17 cellular contexts compared by ENCODE assay signal in the genomic region with DNA sequence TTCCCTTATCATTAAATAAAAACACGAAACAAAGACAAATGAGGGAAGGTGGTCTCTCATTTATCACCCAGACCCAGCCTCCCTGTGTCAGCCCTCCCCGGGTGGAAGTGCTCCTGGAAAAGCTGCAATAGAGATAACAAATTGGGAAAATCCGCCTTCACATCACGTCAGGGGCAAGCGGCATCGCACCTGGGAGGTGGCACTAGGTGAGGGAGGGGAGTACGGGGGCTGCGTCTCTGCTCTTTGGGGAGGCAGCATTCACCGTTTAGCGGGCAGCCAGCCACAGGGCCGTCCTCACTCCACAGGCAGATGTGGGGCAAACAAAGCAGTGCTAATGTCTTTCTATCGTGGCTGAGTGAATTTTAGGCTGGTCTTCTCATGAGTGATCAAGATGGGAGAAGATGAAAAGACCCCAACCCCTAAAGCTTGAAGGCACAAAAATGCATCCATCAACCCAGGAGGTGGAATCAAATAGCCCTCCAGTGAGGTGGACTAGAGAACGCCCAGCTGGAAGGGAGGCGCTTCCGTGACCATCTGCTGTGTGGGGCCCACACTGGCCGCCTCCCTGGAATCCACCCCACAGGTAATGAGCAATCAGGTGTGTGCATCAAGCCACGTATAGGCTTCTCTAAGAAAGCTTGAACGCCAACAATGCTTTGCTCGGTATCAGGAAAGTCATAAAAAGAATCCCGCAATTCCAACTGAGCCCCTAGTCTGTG.
A peak's percentile ranks its signal among the peaks of the same experiment; 100 is the strongest.
DNase-seq lines count a peak whose midpoint lies in the region; ATAC-seq and TF ChIP-seq lines count a peak whose summit lies in the region.
"Had no signal": no experiment of that assay in that cellular context is flagged by ENCODE, and none has a peak within 500 bp of the region (broad histone marks: within the 10 kb centered on the region; RNA-seq: fewer than 3 reads in every experiment).

No MANE protein-coding gene starts in this region.

- H2BK120ac ChIP-seq in neuronal stem cell (ENCODE audit: low read depth, low read length), result no peak overlapping the region

- no peak overlapping the region for H4K91ac ChIP-seq in neuronal stem cell (ENCODE audit: low read depth, low read length, poor library complexity)

- peak overlapping the region; percentile 64 for H3K9ac ChIP-seq in neuronal stem cell (ENCODE audit: low read depth, low read length, poor library complexity)
- H3K9ac ChIP-seq: BLaER1 treated with 17β-estradiol and CSF1 and Interleukin-3, amounts not matched to agents 10 nM and 100 nM had no signal

- H3K4me1 ChIP-seq in neuronal stem cell (ENCODE audit: control insufficient read depth in 2 of 2, insufficient read depth in 1 of 2, low read depth in 1 of 2, low read length in 2 of 2) (peaks cover 0 to 3% of the 10 kb centered on the region in 2 donors), tibial artery (no peaks in the 10 kb centered on the region)
- H3K4me1 ChIP-seq: A549; BLaER1 treated with 17β-estradiol and CSF1 and Interleukin-3, amounts not matched to agents 10 nM and 100 nM had no signal

- peaks cover 4% of the 10 kb centered on the region for H3K27me3 Mint-ChIP-seq in activated naive CD8-positive, alpha-beta T cell treated with anti-CD3 and anti-CD28 coated beads, Interleukin-2, amount 10 ng/mL, durations not matched to agents 7 days and 5 days
- peaks cover 16% of the 10 kb centered on the region for H3K27me3 Mint-ChIP-seq in activated naive CD8-positive, alpha-beta T cell treated with anti-CD3 and anti-CD28 coated beads for 36 hours

- no peak overlapping the region for H2AFZ ChIP-seq in neuronal stem cell (ENCODE audit: low read length)

- no peaks in the 10 kb centered on the region for H3K9me3 Mint-ChIP-seq in activated naive CD8-positive, alpha-beta T cell treated with anti-CD3 and anti-CD28 coated beads, Interleukin-2, amount 10 ng/mL, durations not matched to agents 7 days and 5 days
- H3K9me3 Mint-ChIP-seq in activated naive CD8-positive, alpha-beta T cell treated with anti-CD3 and anti-CD28 coated beads for 36 hours, result no peaks in the 10 kb centered on the region

- no peak overlapping the region for H3K14ac ChIP-seq in neuronal stem cell (ENCODE audit: low read length)

- no peak overlapping the region for H3K23ac ChIP-seq in neuronal stem cell (ENCODE audit: low read depth, low read length, poor library complexity)

- H3K4me3 Mint-ChIP-seq in activated naive CD8-positive, alpha-beta T cell treated with anti-CD3 and anti-CD28 coated beads, Interleukin-2, amount 10 ng/mL, durations not matched to agents 7 days and 5 days, result no peak overlapping the region
- H3K4me3 Mint-ChIP-seq in activated naive CD8-positive, alpha-beta T cell treated with anti-CD3 and anti-CD28 coated beads for 36 hours, result no peak overlapping the region
- H3K4me3 Mint-ChIP-seq: IgD-negative memory B cell had no signal

- POLR2A ChIA-PET in activated naive CD8-positive, alpha-beta T cell treated with anti-CD3 and anti-CD28 coated beads, Interleukin-2, amount 10 ng/mL, durations not matched to agents 7 days and 5 days (lab: Charles Lee), result no interaction called here

- no peak overlapping the region for H3K18ac ChIP-seq in neuronal stem cell (ENCODE audit: low read length)

- ATAC-seq in activated naive CD8-positive, alpha-beta T cell treated with anti-CD3 and anti-CD28 coated beads, Interleukin-2, amount 10 ng/mL, durations not matched to agents 7 days and 5 days (ENCODE audit: low read depth), result no peak
- ATAC-seq in HG03159 (IDR thresholded peaks at IDR 0.05; ENCODE audit: unreplicated experiment) (no peak), GM18907 (IDR thresholded peaks at IDR 0.05; ENCODE audit: unreplicated experiment) (no peak)
- ATAC-seq: A549 had no signal

- H2AK5ac ChIP-seq in neuronal stem cell (ENCODE audit: low read depth, low read length), result no peak overlapping the region

- no peak overlapping the region for H4K8ac ChIP-seq in neuronal stem cell (ENCODE audit: low read depth, low read length)

- no peak overlapping the region for H3K4ac ChIP-seq in neuronal stem cell (ENCODE audit: low read length)

- no peak overlapping the region for H3K4me2 ChIP-seq in neuronal stem cell (ENCODE audit: insufficient read depth, low read length, poor library complexity, severe bottlenecking)
- H3K4me2 ChIP-seq: A549; BLaER1 treated with 17β-estradiol and CSF1 and Interleukin-3, amounts not matched to agents 10 nM and 100 nM had no signal

- peak; percentile 1 for DNase-seq in activated naive CD8-positive, alpha-beta T cell treated with anti-CD3 and anti-CD28 coated beads, Interleukin-2, amount 10 ng/mL, durations not matched to agents 7 days and 5 days
- no peak for DNase-seq in activated naive CD8-positive, alpha-beta T cell treated with anti-CD3 and anti-CD28 coated beads for 36 hours
- DNase-seq in ecto neural progenitor cell (ENCODE audit: low spot score) (peak; percentile 32), neuronal stem cell (ENCODE audit: low spot score) (no peak), tibial artery (peak; percentile 13 to 16), SIG-M5 (lab: John Stamatoyannopoulos, UW) (no peak)
- DNase-seq: Kasumi-1, MM.1S, NCI-H1092 treated with DMSO at 0.1 percent for 48 hours, NCI-H2081 treated with DMSO at 0.1 percent for 48 hours, NCI-H226, SHP77 treated with DMSO at 0.1 percent for 48 hours had no signal

- WGBS in neuronal stem cell (ENCODE audit: extremely low coverage in 2 of 2, insufficient read length in 2 of 2, insufficient replicate concordance in 1 of 2), 2 donors, result no CpG with 5 or more reads among the region's 20 CpGs

- no peak overlapping the region for H3K27ac Mint-ChIP-seq in activated naive CD8-positive, alpha-beta T cell treated with anti-CD3 and anti-CD28 coated beads, Interleukin-2, amount 10 ng/mL, durations not matched to agents 7 days and 5 days
- no peak overlapping the region for H3K27ac Mint-ChIP-seq in activated naive CD8-positive, alpha-beta T cell treated with anti-CD3 and anti-CD28 coated beads for 36 hours

- no peak overlapping the region for H2BK15ac ChIP-seq in neuronal stem cell (ENCODE audit: low read length)

- H3K79me1 ChIP-seq in neuronal stem cell (ENCODE audit: low read depth, low read length), result peaks cover 2% of the 10 kb centered on the region

- H3K4me1 Mint-ChIP-seq in activated naive CD8-positive, alpha-beta T cell treated with anti-CD3 and anti-CD28 coated beads, Interleukin-2, amount 10 ng/mL, durations not matched to agents 7 days and 5 days, result no peaks in the 10 kb centered on the region
- H3K4me1 Mint-ChIP-seq in activated naive CD8-positive, alpha-beta T cell treated with anti-CD3 and anti-CD28 coated beads for 36 hours, result no peaks in the 10 kb centered on the region

- H3K27ac ChIP-seq in neuronal stem cell (replicated peaks; ENCODE audit: low read length) (no peak overlapping the region), tibial artery (no peak overlapping the region)
- H3K27ac ChIP-seq: A549; BLaER1 treated with 17β-estradiol and CSF1 and Interleukin-3, amounts not matched to agents 10 nM and 100 nM had no signal

- H3K4me3 ChIP-seq in neuronal stem cell (ENCODE audit: low read length in 2 of 2) (no peak overlapping the region), tibial artery (no peak overlapping the region)
- H3K4me3 ChIP-seq: A549; BLaER1 treated with 17β-estradiol and CSF1 and Interleukin-3, amounts not matched to agents 10 nM and 100 nM had no signal

- H3K27me3 ChIP-seq in neuronal stem cell (ENCODE audit: control insufficient read depth in 3 of 3, insufficient read depth in 3 of 3, low read depth in 1 of 3, low read length in 3 of 3) (peaks cover 0 to 22% (median 0%) of the 10 kb centered on the region in 3 experiments), tibial artery (peaks cover 0 to 7% of the 10 kb centered on the region in 2 donors)
- H3K27me3 ChIP-seq: BLaER1 treated with 17β-estradiol and CSF1 and Interleukin-3, amounts not matched to agents 10 nM and 100 nM had no signal

- H2BK12ac ChIP-seq in neuronal stem cell (ENCODE audit: low read length), result no peak overlapping the region

- no peaks in the 10 kb centered on the region for H3K36me3 ChIP-seq in neuronal stem cell (replicated peaks in 1 of 2; ENCODE audit: control insufficient read depth in 2 of 2, insufficient read depth in 2 of 2, low read length in 2 of 2)
- H3K36me3 ChIP-seq in tibial artery, result no peaks in the 10 kb centered on the region
- H3K36me3 ChIP-seq: BLaER1 treated with 17β-estradiol and CSF1 and Interleukin-3, amounts not matched to agents 10 nM and 100 nM had no signal

- no peak for TF ChIP-seq CTCF in tibial artery (IDR thresholded peaks at IDR 0.05)

- intact Hi-C loops in tibial artery (cut with DNase I; ENCODE audit: low total_unique reads), result no loop called here

- H3K9me3 ChIP-seq in neuronal stem cell (replicated peaks in 1 of 2; ENCODE audit: control insufficient read depth in 2 of 2, insufficient read depth in 1 of 2, low read depth in 1 of 2, low read length in 2 of 2), result no peaks in the 10 kb centered on the region
- no peaks in the 10 kb centered on the region for H3K9me3 ChIP-seq in tibial artery
- H3K9me3 ChIP-seq: A549; BLaER1 treated with 17β-estradiol and CSF1 and Interleukin-3, amounts not matched to agents 10 nM and 100 nM had no signal

- no peaks in the 10 kb centered on the region for H3K36me3 Mint-ChIP-seq in activated naive CD8-positive, alpha-beta T cell treated with anti-CD3 and anti-CD28 coated beads, Interleukin-2, amount 10 ng/mL, durations not matched to agents 7 days and 5 days
- H3K36me3 Mint-ChIP-seq in activated naive CD8-positive, alpha-beta T cell treated with anti-CD3 and anti-CD28 coated beads for 36 hours, result no peaks in the 10 kb centered on the region
- H3K36me3 Mint-ChIP-seq: IgD-negative memory B cell had no signal

- H2BK5ac ChIP-seq in neuronal stem cell (ENCODE audit: low read length), result no peak overlapping the region

Comparison
In these comparisons a context has a peak if more than half of its experiments do, and no peak if none do; other contexts are left out.
1. DNase-seq: peak in activated naive CD8-positive, alpha-beta T cell treated with anti-CD3 and anti-CD28 coated beads, Interleukin-2, amount 10 ng/mL, durations not matched to agents 7 days and 5 days (single experiment), ecto neural progenitor cell (single experiment) and tibial artery (2 of 2); none in activated naive CD8-positive, alpha-beta T cell treated with anti-CD3 and anti-CD28 coated beads for 36 hours (single experiment), neuronal stem cell (single experiment) and SIG-M5 (single experiment).